Comparison of ENCODE assay signal across 8 cellular contexts in the genomic region with DNA sequence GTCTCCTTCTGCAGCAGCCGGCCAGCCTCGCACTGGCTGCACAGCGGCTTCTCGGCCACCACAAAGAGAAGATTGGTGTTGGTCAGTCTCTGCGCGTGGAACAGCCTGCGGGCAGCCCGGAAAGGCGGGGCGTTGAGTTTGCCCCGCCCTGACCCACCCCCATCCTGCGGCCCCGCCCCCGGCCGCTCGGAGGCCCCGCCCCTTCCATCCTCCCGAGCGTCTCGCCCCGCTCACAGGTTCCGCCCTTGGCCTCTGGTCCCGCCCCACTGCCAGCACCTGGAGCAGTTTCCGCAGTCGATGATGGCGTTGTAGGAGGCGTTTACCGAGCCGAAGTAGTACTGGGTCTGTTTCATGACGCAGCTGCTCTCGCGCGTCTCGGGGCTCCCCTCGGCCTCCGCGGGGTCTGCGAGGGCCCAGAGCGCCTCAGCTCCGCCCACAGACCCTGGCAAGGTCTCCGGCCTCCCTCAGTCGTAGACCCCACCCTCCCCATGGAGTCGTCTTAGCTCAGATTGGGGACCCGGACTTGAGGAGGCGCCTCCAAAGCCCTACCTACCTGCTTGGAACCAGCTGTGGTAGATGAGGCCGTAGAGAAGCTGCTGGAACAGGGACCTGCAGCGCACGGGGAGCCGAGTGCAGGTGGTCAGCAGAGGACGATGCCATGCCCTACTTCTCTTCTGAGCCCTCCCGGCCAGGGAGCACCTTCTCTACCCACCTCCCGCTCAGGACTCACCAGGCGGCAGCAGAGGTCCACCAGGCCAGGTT. TPM values are rescaled to one million over a fixed set of nuclear protein-coding genes. Genes with fewer than 3 reads are reported as not detected.
DNase-seq lines count a peak whose midpoint lies in the region; ATAC-seq, FAIRE-seq and TF ChIP-seq lines count a peak whose summit lies in the region.

No MANE protein-coding gene starts in this region.

- H3K9me2 ChIP-seq in PC-9 (ENCODE audit: insufficient read depth): no peaks in the 10 kb centered on the region

- no peak for TF ChIP-seq POLR2A in GM12892 (IDR thresholded peaks at IDR 0.05; ENCODE audit: low read depth, low read length)

- CTCF ChIA-PET in PC-9 (lab: Charles Lee): no interaction called here

- BruUV-seq in PC-9 (replicated peaks; lab: Mats Ljungman, UMichigan): no TSS peak

- peak overlapping the region; percentile 74 to 78 for H3K9ac ChIP-seq in duodenal mucosa (ENCODE audit: low read depth in 1 of 2, low read length in 2 of 2)

- H3K9me3 ChIP-seq in duodenal mucosa (ENCODE audit: control insufficient read depth in 1 of 2, low read length in 2 of 2) (no peaks in the 10 kb centered on the region), lung (ENCODE audit: control insufficient read depth in 2 of 2, insufficient read depth in 1 of 2, low read length in 1 of 2) (no peaks in the 10 kb centered on the region), PC-9 (ENCODE audit: insufficient read depth, low read depth) (no peaks in the 10 kb centered on the region)

- peak; percentile 94 for FAIRE-seq in GM12892 (lab: Jason Lieb, UNC)

- H3K27ac ChIP-seq in duodenal mucosa (ENCODE audit: low read depth, low read length) (peak overlapping the region; percentile 50), lung (ENCODE audit: low read depth in 1 of 2, low read length in 1 of 2) (no peak overlapping the region), PC-9 (no peak overlapping the region)

- DNase-seq in GM12892 (ENCODE audit: insufficient read length): peak; percentile 96
- peak; percentile 58 for DNase-seq in NCI-H146 treated with DMSO at 0.1 percent for 48 hours (lab: John Stamatoyannopoulos, UW; ENCODE audit: unreplicated experiment)
- DNase-seq in activated CD4-positive, alpha-beta T cell treated with anti-CD3 and anti-CD28 coated beads, Interleukin-2, amount 50 U/mL, for 4 hours: peak; percentile 94 to 95
- DNase-seq in lung (ENCODE audit: low spot score): peak; percentile 76
- peak; percentile 88 to 95 (median 89) for DNase-seq in stimulated activated CD4-positive, alpha-beta T cell treated with anti-CD3 and anti-CD28 coated beads, TNF-alpha, amount 100 ng/mL, for 48 hours (ENCODE audit: low read depth in 3 of 3)
- no peak for DNase-seq in PC-9

- H3F3A ChIP-seq in PC-9 (ENCODE audit: insufficient read depth, low read depth): no peaks in the 10 kb centered on the region

- 8 to 24% methylated on average over 41 to 53 of the region's 53 CpGs for WGBS in lung, 2 donors

- H3K4me1 ChIP-seq in duodenal mucosa (ENCODE audit: control insufficient read depth in 1 of 2, insufficient read depth in 2 of 2, low read length in 2 of 2) (peaks cover 8 to 16% of the 10 kb centered on the region in 2 donors), lung (ENCODE audit: control insufficient read depth in 2 of 2, insufficient read depth in 2 of 2, low read length in 2 of 2) (no peaks in the 10 kb centered on the region), PC-9 (replicated peaks; ENCODE audit: insufficient read depth) (no peaks in the 10 kb centered on the region)

- no peaks in the 10 kb centered on the region for H3K36me3 ChIP-seq in duodenal mucosa (ENCODE audit: control insufficient read depth in 1 of 2, insufficient read depth in 2 of 2, low read length in 2 of 2)
- H3K36me3 ChIP-seq in lung (ENCODE audit: control insufficient read depth in 2 of 2, insufficient read depth in 2 of 2, low read length in 2 of 2): peaks cover 0 to 6% of the 10 kb centered on the region in 2 donors
- no peaks in the 10 kb centered on the region for H3K36me3 ChIP-seq in PC-9 (ENCODE audit: low read depth)

- no peaks in the 10 kb centered on the region for H4K20me1 ChIP-seq in PC-9 (ENCODE audit: insufficient read depth)

- TF ChIP-seq CTCF in lung (IDR thresholded peaks at IDR 0.05; ENCODE audit: control extremely low read depth, extremely low read depth): no peak
- no peak for TF ChIP-seq CTCF in PC-9 (conservative IDR thresholded peaks at IDR 0.05)

- ATAC-seq in HG02588 (IDR thresholded peaks at IDR 0.05; ENCODE audit: unreplicated experiment): peak; percentile 80
- ATAC-seq in lung (ENCODE audit: insufficient read depth, low FRiP score): peak; percentile 82

- H3K79me2 ChIP-seq in PC-9 (ENCODE audit: low read depth): no peaks in the 10 kb centered on the region

- intact Hi-C loops in PC-9 (cut with micrococcal nuclease; ENCODE audit: unreplicated experiment): no loop called here

- peak overlapping the region; percentile 85 to 88 for H3K4me3 ChIP-seq in duodenal mucosa (ENCODE audit: low read depth in 1 of 2, low read length in 2 of 2)
- no peak overlapping the region for H3K4me3 ChIP-seq in lung
- no peak overlapping the region for H3K4me3 ChIP-seq in PC-9

- H2AFZ ChIP-seq in PC-9: no peak overlapping the region

- POLR2A ChIA-PET in PC-9 (lab: Charles Lee; ENCODE audit: unreplicated experiment): no interaction called here

- no peak overlapping the region for H3K4me2 ChIP-seq in PC-9

- H3K27me3 ChIP-seq in duodenal mucosa (ENCODE audit: control insufficient read depth in 1 of 2, insufficient read depth in 2 of 2, low read length in 2 of 2) (no peaks in the 10 kb centered on the region), lung (ENCODE audit: control insufficient read depth, insufficient read depth) (no peaks in the 10 kb centered on the region), PC-9 (ENCODE audit: insufficient read depth, low read depth) (peaks cover 10% of the 10 kb centered on the region)

RNA-seq across cellular contexts. Expression of a gene that starts 5.9 kb away (rescaled TPM):
- 4.3 TPM for polyA plus RNA-seq in GM12892 (2012; ENCODE audit: missing spikeins)
- total RNA-seq in lung (10 to 100 TPM; 29.0 to 38.8 TPM), PC-9 (2021) (35.2 and 43.5 TPM in 2 replicates)
- 10 to 100 TPM; 32.9 to 44.8 TPM for polyA plus RNA-seq in lung

RNA-seq across cellular contexts. Expression of a gene that starts 14.6 kb away (rescaled TPM):
- polyA plus RNA-seq in GM12892 (2012; ENCODE audit: missing spikeins): 11.5 TPM
- 10 to 100 TPM; 18.2 to 33.9 TPM for total RNA-seq in lung
- 10 to 100 TPM; 21.4 to 50.8 TPM for polyA plus RNA-seq in lung
- 15.7 and 19.3 TPM in 2 replicates for total RNA-seq in PC-9 (2021)

RNA-seq across cellular contexts. Expression of a gene that starts 14.7 kb away (rescaled TPM):
- 30.4 TPM for polyA plus RNA-seq in GM12892 (2012; ENCODE audit: missing spikeins)
- total RNA-seq in lung: 10 to 100 TPM; 12.7 to 17.0 TPM
- 10 to 100 TPM; 17.4 to 21.9 TPM for polyA plus RNA-seq in lung
- total RNA-seq in PC-9 (2021): 24.1 and 25.4 TPM in 2 replicates

RNA-seq across cellular contexts. Expression of a gene that starts 19.7 kb away (rescaled TPM):
- polyA plus RNA-seq in GM12892 (2012; ENCODE audit: missing spikeins): 0.76 TPM
- total RNA-seq in lung (100 to 1,000 TPM in 1 of 2 donors, 10 to 100 TPM in 1; 70.8 to 117 TPM), PC-9 (2021) (4.4 and 8.7 TPM in 2 replicates)
- polyA plus RNA-seq in lung: 10 to 100 TPM; 31.4 to 54.1 TPM

RNA-seq across cellular contexts. Expression of a gene that starts 24.6 kb away (rescaled TPM):
- polyA plus RNA-seq in GM12892 (2012; ENCODE audit: missing spikeins): 30.1 TPM
- 10 to 100 TPM; 36.3 to 46.0 TPM for total RNA-seq in lung
- 10 to 100 TPM; 38.0 to 59.0 TPM for polyA plus RNA-seq in lung
- total RNA-seq in PC-9 (2021): 15.9 and 17.7 TPM in 2 replicates

Comparison
In these comparisons a context has a peak if more than half of its experiments do, and no peak if none do; other contexts are left out.
1. DNase-seq: peak in GM12892 (single experiment), NCI-H146 treated with DMSO at 0.1 percent for 48 hours (single experiment), activated CD4-positive, alpha-beta T cell treated with anti-CD3 and anti-CD28 coated beads, Interleukin-2, amount 50 U/mL, for 4 hours (2 of 2), lung (single experiment) and stimulated activated CD4-positive, alpha-beta T cell treated with anti-CD3 and anti-CD28 coated beads, TNF-alpha, amount 100 ng/mL, for 48 hours (3 of 3); none in PC-9 (0 of 2).
2. H3K4me3 ChIP-seq: peak in duodenal mucosa (2 of 2); none in lung (single experiment) and PC-9 (single experiment).